In the genomic region with DNA sequence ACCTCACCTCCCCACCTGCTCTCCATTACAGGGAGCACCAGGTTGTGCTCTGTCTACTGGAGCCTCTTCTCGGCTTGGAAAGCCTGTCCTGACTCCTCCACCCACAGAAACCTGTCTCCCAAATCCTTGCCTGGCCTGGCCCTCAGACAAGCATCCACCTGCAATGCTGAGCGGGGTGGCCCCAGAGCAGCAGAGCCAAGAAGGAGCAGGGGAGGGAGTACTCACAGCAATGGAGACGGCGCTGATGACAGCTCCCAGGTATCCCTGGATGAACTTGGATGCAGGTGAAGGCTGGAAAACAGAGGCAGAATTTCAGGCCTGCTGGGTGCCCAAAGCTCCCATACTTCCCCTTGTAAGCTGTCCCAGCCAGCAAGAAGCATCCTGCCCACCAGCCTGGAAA, we compare ENCODE assay signal across 13 cellular contexts.
"Had no signal": no experiment of that assay in that cellular context is flagged by ENCODE, and none has a peak within 500 bp of the region (broad histone marks: within the 10 kb centered on the region; RNA-seq: fewer than 3 reads in every experiment).

No MANE protein-coding gene starts in this region.

- DNase-seq: effector memory CD4-positive, alpha-beta T cell; mammary epithelial cell; nephron progenitor cell; retina; stimulated activated naive CD4-positive, alpha-beta T cell treated with Interleukin-2 at 50 U/mL for 16 hours; trophoblast cell had no signal

- ATAC-seq: esophagus mucosa; naive thymus-derived CD4-positive, alpha-beta T cell; psoas muscle had no signal

- H3K27ac ChIP-seq: neutrophil, psoas muscle, sigmoid colon, uterus had no signal

- H3K9me3 Mint-ChIP-seq: naive thymus-derived CD4-positive, alpha-beta T cell; nephron progenitor cell had no signal

- H3K4me3 Mint-ChIP-seq: naive thymus-derived CD4-positive, alpha-beta T cell; nephron progenitor cell had no signal

- H3K36me3 ChIP-seq: uterus had no signal

- H3K4me3 ChIP-seq: psoas muscle, sigmoid colon, skin epidermis, uterus had no signal

- H3K27me3 ChIP-seq: neutrophil, sigmoid colon, uterus had no signal

- H3K27ac Mint-ChIP-seq: naive thymus-derived CD4-positive, alpha-beta T cell; nephron progenitor cell had no signal

- H3K4me1 ChIP-seq: psoas muscle, uterus had no signal

- H3K27me3 Mint-ChIP-seq: naive thymus-derived CD4-positive, alpha-beta T cell had no signal

- H3K4me1 Mint-ChIP-seq: naive thymus-derived CD4-positive, alpha-beta T cell had no signal

- H3K9me3 ChIP-seq: neutrophil, psoas muscle, sigmoid colon, uterus had no signal
